Comparison of ENCODE assay signal across 25 cellular contexts in the genomic region with DNA sequence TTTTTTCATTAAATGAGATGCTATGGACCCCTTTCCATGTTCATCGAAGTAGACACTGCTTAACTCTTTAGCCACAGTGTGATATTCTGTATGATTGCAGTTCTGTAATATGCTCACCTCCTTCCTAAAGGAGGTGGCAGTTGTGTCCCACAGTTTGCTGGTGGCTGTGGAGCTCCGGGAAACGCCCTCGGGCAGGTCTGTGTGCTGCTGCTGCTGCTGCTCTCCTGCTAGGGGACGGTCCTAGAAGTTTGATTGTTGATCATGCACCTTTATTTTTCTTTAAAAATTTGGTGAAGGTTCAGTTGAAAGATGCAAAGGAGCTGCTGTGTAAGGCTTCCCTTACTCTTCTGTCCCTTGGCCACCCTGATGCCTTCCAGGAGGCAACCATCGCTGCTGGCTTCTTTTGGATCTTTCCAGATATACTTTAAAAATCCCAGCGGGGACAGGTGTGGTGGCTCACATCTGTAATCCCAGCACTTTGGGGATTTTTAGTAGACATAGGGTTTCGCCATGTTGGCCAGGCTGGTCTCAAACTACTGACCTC. TPM values are rescaled to one million over a fixed set of nuclear protein-coding genes. Genes with fewer than 3 reads are reported as not detected.
DNase-seq lines count a peak whose midpoint lies in the region; ATAC-seq, FAIRE-seq and TF ChIP-seq lines count a peak whose summit lies in the region.
"Had no signal": no experiment of that assay in that cellular context is flagged by ENCODE, and none has a peak within 500 bp of the region (broad histone marks: within the 10 kb centered on the region; RNA-seq: fewer than 3 reads in every experiment).

No MANE protein-coding gene starts in this region.

- no peak overlapping the region for H4K5ac ChIP-seq in H1 (ENCODE audit: insufficient read length, low read depth, low read length)

- FAIRE-seq in H1 (lab: Jason Lieb, UNC) = no peak
- FAIRE-seq in urothelium cell line (lab: Jason Lieb, UNC) = no peak
- FAIRE-seq: D721Med had no signal

- H2BK120ac ChIP-seq in H1 (replicated peaks; ENCODE audit: low read depth, low read length) = no peak overlapping the region

- no peaks in the 10 kb centered on the region for H3K4me1 Mint-ChIP-seq in activated CD4-positive, alpha-beta T cell treated with anti-CD3 and anti-CD28 coated beads, Interleukin-2, amount 10 ng/mL, durations not matched to agents 24 days and 14 days
- peaks cover 8% of the 10 kb centered on the region for H3K4me1 Mint-ChIP-seq in glutamatergic neuron (ENCODE audit: low read depth, unreplicated experiment)
- H3K4me1 Mint-ChIP-seq in CD4-positive, alpha-beta T cell (ENCODE audit: low read depth) = no peaks in the 10 kb centered on the region

- CTCF ChIA-PET in H1 (lab: Charles Lee; ENCODE audit: partially characterized antibody) = interaction anchor here (0.6 to 5.8 kb wide), 6 partner anchors 12 to 411 kb away, joined by 3 to 44 read pairs (median 4); partner anchors contain the start of gene NOB1
- CTCF ChIA-PET in CD4-positive, alpha-beta T cell (lab: Charles Lee) = interaction anchor here (2.0 kb wide), 1 partner anchor 13 kb away, joined by 5 read pairs; no protein-coding TSS in a partner anchor

- DNase-seq in activated CD4-positive, alpha-beta T cell treated with anti-CD3 and anti-CD28 coated beads, Interleukin-2, amount 10 ng/mL, durations not matched to agents 24 days and 14 days = peak; percentile 51
- DNase-seq in activated CD4-positive, alpha-beta T cell treated with anti-CD3 and anti-CD28 coated beads, Interleukin-2, amount 50 U/mL, for 1 hour = no peak
- DNase-seq in H1 (ENCODE audit: low read depth in 1 of 2, low spot score in 2 of 2) (no peak), tibial artery (peak in 1 of 2 donors; percentile 34), glutamatergic neuron (no peak), urothelium cell line (ENCODE audit: low spot score) (no peak)
- DNase-seq in CD4-positive, alpha-beta T cell = no peak
- DNase-seq: ACHN, DMS53, GF-D8, GM23248, IMR-90, NCI-H1105, NCI-H146, NCI-H2029, NCI-H226, NCI-H510A treated with DMSO at 0.1 percent for 48 hours, NCI-H748 treated with DMSO at 0.1 percent for 48 hours, PC-9, RPMI8226, SHP77 had no signal

- no peak overlapping the region for H2AFZ ChIP-seq in H1 (ENCODE audit: low read length)
- H2AFZ ChIP-seq: GM23248, PC-9 had no signal

- peak overlapping the region in 1 of 2 experiments; percentile 45; a peak in 2 of 4 replicates for H3K4me2 ChIP-seq in H1 (ENCODE audit: insufficient read depth in 1 of 2, low read depth in 2 of 2, low read length in 2 of 2)
- H3K4me2 ChIP-seq: PC-9 had no signal

- no peaks in the 10 kb centered on the region for H3K27me3 Mint-ChIP-seq in activated CD4-positive, alpha-beta T cell treated with anti-CD3 and anti-CD28 coated beads, Interleukin-2, amount 10 ng/mL, durations not matched to agents 24 days and 14 days
- H3K27me3 Mint-ChIP-seq in glutamatergic neuron (ENCODE audit: unreplicated experiment) = peaks cover 1% of the 10 kb centered on the region
- H3K27me3 Mint-ChIP-seq in CD4-positive, alpha-beta T cell = no peaks in the 10 kb centered on the region

- no peak overlapping the region for H3K27ac Mint-ChIP-seq in activated CD4-positive, alpha-beta T cell treated with anti-CD3 and anti-CD28 coated beads, Interleukin-2, amount 10 ng/mL, durations not matched to agents 24 days and 14 days
- H3K27ac Mint-ChIP-seq in glutamatergic neuron (ENCODE audit: unreplicated experiment) = no peak overlapping the region
- no peak overlapping the region for H3K27ac Mint-ChIP-seq in CD4-positive, alpha-beta T cell

- H3K4me3 Mint-ChIP-seq in activated CD4-positive, alpha-beta T cell treated with anti-CD3 and anti-CD28 coated beads, Interleukin-2, amount 10 ng/mL, durations not matched to agents 24 days and 14 days = no peak overlapping the region
- H3K4me3 Mint-ChIP-seq in glutamatergic neuron (ENCODE audit: unreplicated experiment) = no peak overlapping the region
- H3K4me3 Mint-ChIP-seq in CD4-positive, alpha-beta T cell = no peak overlapping the region

- H4K8ac ChIP-seq in H1 (ENCODE audit: extremely low read depth, insufficient read depth, low read length) = no peak overlapping the region

- no peaks in the 10 kb centered on the region for H4K20me1 ChIP-seq in H1 (replicated peaks in 1 of 2; ENCODE audit: control insufficient read depth in 1 of 2, insufficient read depth in 2 of 2, low read length in 2 of 2)

- H2BK20ac ChIP-seq in H1 (ENCODE audit: low read length) = no peak overlapping the region

- H3K36me3 ChIP-seq in H1 (ENCODE audit: control insufficient read depth in 2 of 4, insufficient read depth in 4 of 4, low read length in 3 of 4) = peaks cover 0 to 13% (median 1%) of the 10 kb centered on the region in 4 experiments; a peak in 3 of 8 replicates
- H3K36me3 ChIP-seq in neutrophil = peaks cover 57% of the 10 kb centered on the region
- peaks cover 30 to 41% (median 37%) of the 10 kb centered on the region in 3 donors for H3K36me3 ChIP-seq in tibial artery

- peak overlapping the region; percentile 77; the same call in 1 of the 2 replicates for H2BK5ac ChIP-seq in H1 (ENCODE audit: low read depth, low read length)

- H3K27ac ChIP-seq in H1 (ENCODE audit: low read depth, low read length) (peak overlapping the region; percentile 4; the same call in 1 of the 2 replicates), neutrophil (peak overlapping the region; percentile 10), tibial artery (peak overlapping the region; percentile 61 to 97)
- no peak overlapping the region for H3K27ac ChIP-seq in CD4-positive, alpha-beta T cell (ENCODE audit: low read depth, low read length)
- H3K27ac ChIP-seq: 22Rv1, C4-2B, GM23248, PC-9 had no signal

- TF ChIP-seq CTCF in H1 (IDR thresholded peaks at IDR 0.05; ENCODE audit: control extremely low read depth in 1 of 3, insufficient read depth in 1 of 3, low read depth in 1 of 3, low read length in 3 of 3) (no peak), neutrophil (IDR thresholded peaks at IDR 0.05) (no peak), tibial artery (IDR thresholded peaks at IDR 0.05) (no peak), glutamatergic neuron (IDR thresholded peaks at IDR 0.05; ENCODE audit: partially characterized antibody, unreplicated experiment) (no peak)
- no peak for TF ChIP-seq CTCF in CD4-positive, alpha-beta T cell (IDR thresholded peaks at IDR 0.05)

- peak overlapping the region; percentile 90 for H2AK5ac ChIP-seq in H1 (ENCODE audit: low read depth, low read length)

- no peak overlapping the region; the same call in 1 of the 2 replicates for H3K18ac ChIP-seq in H1 (ENCODE audit: extremely low read depth, low read length)

- H3K27me3 ChIP-seq in H1 (replicated peaks in 1 of 4; ENCODE audit: control insufficient read depth in 3 of 4, extremely low read depth in 1 of 4, insufficient read depth in 3 of 4, low read length in 3 of 4) = no peaks in the 10 kb centered on the region
- no peaks in the 10 kb centered on the region for H3K27me3 ChIP-seq in neutrophil
- no peaks in the 10 kb centered on the region for H3K27me3 ChIP-seq in tibial artery
- H3K27me3 ChIP-seq in CD4-positive, alpha-beta T cell (ENCODE audit: control insufficient read depth, insufficient read depth, low read length) = no peaks in the 10 kb centered on the region

- intact Hi-C loops in activated CD4-positive, alpha-beta T cell treated with anti-CD3 and anti-CD28 coated beads, Interleukin-2, amount 10 ng/mL, durations not matched to agents 24 days and 14 days (cut with micrococcal nuclease) = no loop called here
- intact Hi-C loops in tibial artery (cut with DNase I; ENCODE audit: low total_unique reads) = no loop called here
- intact Hi-C loops in CD4-positive, alpha-beta T cell (cut with DNase I, micrococcal nuclease) = no loop called here

- no peaks in the 10 kb centered on the region for H3K9me3 ChIP-seq in H1 (ENCODE audit: insufficient read depth in 2 of 2, low read depth in 1 of 2, low read length in 1 of 2)
- no peaks in the 10 kb centered on the region for H3K9me3 ChIP-seq in neutrophil
- H3K9me3 ChIP-seq in tibial artery = no peaks in the 10 kb centered on the region
- H3K9me3 ChIP-seq in CD4-positive, alpha-beta T cell (ENCODE audit: control insufficient read depth, low read length) = no peaks in the 10 kb centered on the region

- no peak for ATAC-seq in CD4-positive, alpha-beta T cell (ENCODE audit: poor library complexity)

- no peak overlapping the region for H4K91ac ChIP-seq in H1 (replicated peaks; ENCODE audit: insufficient read length, low read length)

- H3K9ac ChIP-seq in H1 (replicated peaks in 1 of 4; ENCODE audit: extremely low read depth in 1 of 4, low read depth in 3 of 4, low read length in 3 of 4) = no peak overlapping the region
- H3K9ac ChIP-seq: GM23248 had no signal

- no peak for TF ChIP-seq RAD21 in H1 (IDR thresholded peaks at IDR 0.05 in 1 of 2, conservative IDR thresholded peaks at IDR 0.05 in 1 of 2; ENCODE audit: low read depth in 2 of 2, low read length in 2 of 2)

- H3K23ac ChIP-seq in H1 (ENCODE audit: insufficient read length) = no peak overlapping the region

- 90% methylated on average over 8 of the region's 8 CpGs; no CpG with 5 or more reads in 1 of the 2 experiments for WGBS in H1 (ENCODE audit: extremely low coverage in 1 of 2, insufficient coverage in 1 of 2, insufficient read length in 1 of 2, insufficient replicate concordance in 2 of 2, low coverage in 1 of 2, low lambda C conversion rate in 2 of 2, missing lambda C conversion rate in 1 of 2), 2 experiments

- no peak for TF ChIP-seq EP300 in H1 (IDR thresholded peaks at IDR 0.05; ENCODE audit: borderline replicate concordance in 1 of 2, low read depth in 2 of 2, low read length in 2 of 2)

- POLR2A ChIA-PET in H1 (lab: Charles Lee; ENCODE audit: partially characterized antibody) = interaction anchor here (1.3 kb wide), 1 partner anchor 12 kb away, joined by 3 read pairs; no protein-coding TSS in a partner anchor
- POLR2A ChIA-PET in CD4-positive, alpha-beta T cell (lab: Charles Lee) = no interaction called here

- H3K4me3 ChIP-seq in H1 (ENCODE audit: extremely low read depth in 1 of 4, insufficient read depth in 2 of 4, low read depth in 3 of 4, low read length in 4 of 4) = no peak overlapping the region
- H3K4me3 ChIP-seq in neutrophil (ENCODE audit: low read depth in 1 of 2, low read length in 1 of 2) = no peak overlapping the region
- no peak overlapping the region for H3K4me3 ChIP-seq in tibial artery
- H3K4me3 ChIP-seq: GM23248, PC-9 had no signal

- peaks cover 10% of the 10 kb centered on the region for H3K36me3 Mint-ChIP-seq in activated CD4-positive, alpha-beta T cell treated with anti-CD3 and anti-CD28 coated beads, Interleukin-2, amount 10 ng/mL, durations not matched to agents 24 days and 14 days (ENCODE audit: low read depth)
- H3K36me3 Mint-ChIP-seq in glutamatergic neuron (ENCODE audit: unreplicated experiment) = no peaks in the 10 kb centered on the region
- peaks cover 44% of the 10 kb centered on the region for H3K36me3 Mint-ChIP-seq in CD4-positive, alpha-beta T cell (ENCODE audit: low read depth)

- no peaks in the 10 kb centered on the region for H3K79me2 ChIP-seq in H1 (ENCODE audit: control insufficient read depth in 1 of 2, insufficient read depth in 2 of 2, low read length in 2 of 2)

- no peak for TF ChIP-seq POLR2A in H1 (IDR thresholded peaks at IDR 0.05; ENCODE audit: control extremely low read depth in 1 of 2, low read depth in 2 of 2, low read length in 2 of 2)

- no peaks in the 10 kb centered on the region; the same call in 1 of the 2 replicates for H3K79me1 ChIP-seq in H1 (ENCODE audit: low read depth, low read length)

- H3K4ac ChIP-seq in H1 (replicated peaks; ENCODE audit: insufficient read length, low read depth, low read length) = no peak overlapping the region

- no peak overlapping the region for H2BK15ac ChIP-seq in H1 (ENCODE audit: low read length)

- no peaks in the 10 kb centered on the region for H3K9me3 Mint-ChIP-seq in activated CD4-positive, alpha-beta T cell treated with anti-CD3 and anti-CD28 coated beads, Interleukin-2, amount 10 ng/mL, durations not matched to agents 24 days and 14 days
- H3K9me3 Mint-ChIP-seq in glutamatergic neuron (ENCODE audit: unreplicated experiment) = peaks cover 8% of the 10 kb centered on the region
- no peaks in the 10 kb centered on the region for H3K9me3 Mint-ChIP-seq in CD4-positive, alpha-beta T cell

- no peak overlapping the region for H3K56ac ChIP-seq in H1 (replicated peaks; ENCODE audit: insufficient read length, low read depth, low read length)

- no peak overlapping the region for H3K14ac ChIP-seq in H1 (ENCODE audit: insufficient read length)

- no peaks in the 10 kb centered on the region; the same call in 1 of the 2 replicates for H3K23me2 ChIP-seq in H1 (ENCODE audit: low read depth, low read length)

- H3K4me1 ChIP-seq in H1 (replicated peaks in 1 of 4; ENCODE audit: control insufficient read depth in 3 of 4, insufficient read depth in 4 of 4, low read length in 3 of 4) (peaks cover 0 to 6% (median 1%) of the 10 kb centered on the region in 4 experiments; a peak in 3 of 7 replicates), neutrophil (ENCODE audit: control insufficient read depth in 1 of 2, insufficient read depth in 1 of 2, low read depth in 1 of 2, low read length in 1 of 2) (no peaks in the 10 kb centered on the region), tibial artery (peaks cover 0 to 30% (median 15%) of the 10 kb centered on the region in 4 donors)

- peak overlapping the region; percentile 96 for H2BK12ac ChIP-seq in H1 (ENCODE audit: low read depth, low read length)

RNA-seq across cellular contexts. Expression of gene CLEC18A, which starts 8.4 kb away (rescaled TPM):
- total RNA-seq in activated CD4-positive, alpha-beta T cell treated with anti-CD3 and anti-CD28 coated beads, Interleukin-2, amount 10 ng/mL, durations not matched to agents 24 days and 14 days = 0.26 and 0.51 TPM in 2 replicates
- total RNA-seq in H1 (2021; fragmentation: NEBNext Ultra II Directional; extraction: Animal tissue kit (Norgen Biotek cat#: 25700)) = 0.92 and 1.4 TPM in 2 replicates
- 1.3 and 1.9 TPM in 2 replicates for polyA plus RNA-seq in H1 (2011; rRNA removed)
- 1.5 TPM for polyA plus RNA-seq in H1 (2011; cell fraction: cytosol; rRNA removed)
- polyA plus RNA-seq in H1 (2011; cell fraction: nucleus; rRNA removed) = 7.4 TPM
- polyA plus RNA-seq in H1 (2012, experiment 1 of 2) = 0.80 to 1.1 TPM (median 0.95 TPM) in 4 replicates
- polyA plus RNA-seq in H1 (2012, experiment 2 of 2) = 0.87 TPM
- 0.57 TPM for polyA plus RNA-seq in H1 (2013, experiment 1 of 2)
- 0.48 TPM for polyA plus RNA-seq in H1 (2013, experiment 2 of 2)
- polyA minus RNA-seq in H1 (2011; rRNA and poly(A)+ RNA removed) = 0.59 and 3.2 TPM in 2 replicates
- 2.3 TPM for polyA minus RNA-seq in H1 (2011; cell fraction: cytosol; rRNA and poly(A)+ RNA removed)
- 2.3 TPM for polyA minus RNA-seq in H1 (2011; cell fraction: nucleus; rRNA and poly(A)+ RNA removed)
- total RNA-seq in glutamatergic neuron (ENCODE audit: unreplicated experiment) = 2.5 TPM
- 1 to 10 TPM; 1.3 to 1.7 TPM for total RNA-seq in CD4-positive, alpha-beta T cell
- polyA plus RNA-seq: IMR-90 had no signal
